Comparison of ENCODE assay signal across 1 cellular context in genomic region chr1:229136817-229137216, GRCh38.
TF ChIP-seq lines count a peak whose summit lies in the region.

No MANE protein-coding gene starts in this region.

TF ChIP-seq in HepG2, 621 proteins besides CTCF, POLR2A, EP300 and RAD21 (continued from another document):
- TF ChIP-seq ARID4A (CRISPR knock-in tag; IDR thresholded peaks at IDR 0.05; ENCODE audit: borderline replicate concordance) = no peak
- TF ChIP-seq ZIK1 (CRISPR knock-in tag; IDR thresholded peaks at IDR 0.05; ENCODE audit: borderline replicate concordance, low read depth) = no peak
- TF ChIP-seq NFYB (CRISPR knock-in tag; IDR thresholded peaks at IDR 0.05) = no peak
- no peak for TF ChIP-seq RBAK (CRISPR knock-in tag; IDR thresholded peaks at IDR 0.05)
- no peak for TF ChIP-seq FOXO1 (CRISPR knock-in tag; IDR thresholded peaks at IDR 0.05)
- TF ChIP-seq ZNF724P (CRISPR knock-in tag; IDR thresholded peaks at IDR 0.05; ENCODE audit: borderline replicate concordance) = no peak
- TF ChIP-seq ZNF337 (CRISPR knock-in tag; IDR thresholded peaks at IDR 0.05; ENCODE audit: borderline replicate concordance, low read depth) = no peak
- no peak for TF ChIP-seq FIP1L1 (IDR thresholded peaks at IDR 0.05; ENCODE audit: borderline replicate concordance, insufficient read depth, low read depth, low read length)
- no peak for TF ChIP-seq MTF1 (CRISPR knock-in tag; IDR thresholded peaks at IDR 0.05)
- TF ChIP-seq ETV5 (CRISPR knock-in tag; IDR thresholded peaks at IDR 0.05; ENCODE audit: borderline replicate concordance) = no peak
- no peak for TF ChIP-seq ZNF547 (CRISPR knock-in tag; IDR thresholded peaks at IDR 0.05)
- TF ChIP-seq ESRRA (CRISPR knock-in tag; IDR thresholded peaks at IDR 0.05; ENCODE audit: low read depth) = no peak
- TF ChIP-seq ZBTB21 (CRISPR knock-in tag; IDR thresholded peaks at IDR 0.05) = no peak
- no peak for TF ChIP-seq PLRG1 (conservative IDR thresholded peaks at IDR 0.05)
- no peak for TF ChIP-seq ZFP1 (CRISPR knock-in tag; IDR thresholded peaks at IDR 0.05)
